Comparison of ENCODE assay signal across 1 cellular context in genomic region chr2:27545348-27546141, GRCh38.
TF ChIP-seq lines count a peak whose summit lies in the region.

No MANE protein-coding gene starts in this region.

TF ChIP-seq in A549, 52 proteins besides CTCF, POLR2A, EP300 and RAD21:
- TF ChIP-seq NFE2L2 (conservative IDR thresholded peaks at IDR 0.05; ENCODE audit: low read length) (no peak), HOXA7 (CRISPR knock-in tag; IDR thresholded peaks at IDR 0.05) (no peak), RCOR1 (IDR thresholded peaks at IDR 0.05; ENCODE audit: low read depth, low read length) (no peak), KDM1A (IDR thresholded peaks at IDR 0.05; ENCODE audit: low read depth) (peak; percentile 40; the same call in 1 of the 2 replicates), ZFP36 (IDR thresholded peaks at IDR 0.05; ENCODE audit: borderline replicate concordance, partially characterized antibody) (peak; percentile 67)
